ENCODE assay signal across 1 cellular context in genomic region chr2:42932271-42933151, GRCh38.
TF ChIP-seq lines count a peak whose summit lies in the region.

No MANE protein-coding gene starts in this region.

TF ChIP-seq in IMR-90, 13 proteins besides CTCF, POLR2A, EP300 and RAD21:
- no peak for TF ChIP-seq CEBPB (IDR thresholded peaks at IDR 0.05; ENCODE audit: low read depth, low read length)
- no peak for TF ChIP-seq CHD1 (IDR thresholded peaks at IDR 0.05; ENCODE audit: low read depth, low read length)
- no peak for TF ChIP-seq NFE2L2 (IDR thresholded peaks at IDR 0.05; ENCODE audit: low read depth, low read length)
- no peak for TF ChIP-seq FOS (IDR thresholded peaks at IDR 0.05; ENCODE audit: low read depth, low read length)
- no peak for TF ChIP-seq ELK1 (IDR thresholded peaks at IDR 0.05; ENCODE audit: borderline replicate concordance, low read depth, low read length)
- no peak for TF ChIP-seq BHLHE40 (IDR thresholded peaks at IDR 0.05; ENCODE audit: low read depth, low read length)
- TF ChIP-seq RFX5 (IDR thresholded peaks at IDR 0.05; ENCODE audit: low read depth, low read length): no peak
- no peak for TF ChIP-seq SMC3 (IDR thresholded peaks at IDR 0.05; ENCODE audit: low read depth, low read length)
- no peak for TF ChIP-seq RCOR1 (IDR thresholded peaks at IDR 0.05; ENCODE audit: insufficient replicate concordance, low read length)
